Comparison of ENCODE assay signal across 8 cellular contexts in genomic region chr6:150894935-150895686, GRCh38. TPM values are rescaled to one million over a fixed set of nuclear protein-coding genes. Genes with fewer than 3 reads are reported as not detected.
DNase-seq lines count a peak whose midpoint lies in the region; ATAC-seq and TF ChIP-seq lines count a peak whose summit lies in the region.

No MANE protein-coding gene starts in this region.

- no peak overlapping the region for H3K4me3 Mint-ChIP-seq in activated naive CD4-positive, alpha-beta T cell treated with anti-CD3 and anti-CD28 coated beads for 36 hours

- peaks cover 26% of the 10 kb centered on the region for H3K4me1 Mint-ChIP-seq in activated naive CD4-positive, alpha-beta T cell treated with anti-CD3 and anti-CD28 coated beads for 36 hours (ENCODE audit: low read depth)

- intact Hi-C loops in activated naive CD4-positive, alpha-beta T cell treated with anti-CD3 and anti-CD28 coated beads for 36 hours (cut with micrococcal nuclease): loop anchor here (5.0 kb wide), 1 partner anchor 117 kb away; no protein-coding TSS in a partner anchor
- intact Hi-C loops in testis (cut with DNase I; ENCODE audit: low total_unique reads): loop anchor here (10.0 kb wide), 1 partner anchor 430 kb away; no protein-coding TSS in a partner anchor

- H3K4me1 ChIP-seq in testis: no peaks in the 10 kb centered on the region

- WGBS in testis, 2 donors: 63 to 66% methylated on average over 8 to 12 of the region's 12 CpGs

- H3K36me3 Mint-ChIP-seq in activated naive CD4-positive, alpha-beta T cell treated with anti-CD3 and anti-CD28 coated beads for 36 hours (ENCODE audit: low read depth): peaks cover 56% of the 10 kb centered on the region

- DNase-seq in GM10266 (ENCODE audit: extremely low spot score): peak; percentile 45
- DNase-seq in NCI-H1105 (lab: John Stamatoyannopoulos, UW): peak; percentile 71
- peak; percentile 11 for DNase-seq in activated naive CD4-positive, alpha-beta T cell treated with anti-CD3 and anti-CD28 coated beads for 36 hours
- DNase-seq in kidney epithelial cell (ENCODE audit: low read depth): peak; percentile 32
- DNase-seq in NCI-H510A (lab: John Stamatoyannopoulos, UW): no peak
- no peak for DNase-seq in kidney tubule cell (ENCODE audit: low spot score)
- no peak for DNase-seq in testis

- H3K9me3 ChIP-seq in testis: no peaks in the 10 kb centered on the region

- TF ChIP-seq POLR2A in testis (IDR thresholded peaks at IDR 0.05): no peak

- TF ChIP-seq CTCF in GM10266 (IDR thresholded peaks at IDR 0.05; ENCODE audit: control insufficient read depth, insufficient read depth, low read depth, missing control alignments) (no peak), kidney epithelial cell (IDR thresholded peaks at IDR 0.05; ENCODE audit: insufficient read depth, low read length, poor library complexity, severe bottlenecking) (no peak), testis (IDR thresholded peaks at IDR 0.05) (no peak)

- H3K27ac ChIP-seq in testis: no peak overlapping the region

- H3K36me3 ChIP-seq in kidney epithelial cell (ENCODE audit: control insufficient read depth, insufficient read depth, low read length) (peaks cover 1% of the 10 kb centered on the region), testis (ENCODE audit: low read depth, missing control alignments) (no peaks in the 10 kb centered on the region)

- no peaks in the 10 kb centered on the region for H3K27me3 Mint-ChIP-seq in activated naive CD4-positive, alpha-beta T cell treated with anti-CD3 and anti-CD28 coated beads for 36 hours (ENCODE audit: low read depth)

- no peaks in the 10 kb centered on the region for H3K9me3 Mint-ChIP-seq in activated naive CD4-positive, alpha-beta T cell treated with anti-CD3 and anti-CD28 coated beads for 36 hours

- CTCF ChIA-PET in activated naive CD4-positive, alpha-beta T cell treated with anti-CD3 and anti-CD28 coated beads for 36 hours (lab: Charles Lee): interaction anchor here (0.6 to 2.0 kb wide), 4 partner anchors 9 to 431 kb away, joined by 3 to 6 read pairs (median 4); no protein-coding TSS in a partner anchor

- peak; percentile 41 for ATAC-seq in GM21737 (IDR thresholded peaks at IDR 0.05; ENCODE audit: unreplicated experiment)

- H3K27ac Mint-ChIP-seq in activated naive CD4-positive, alpha-beta T cell treated with anti-CD3 and anti-CD28 coated beads for 36 hours: no peak overlapping the region

- H3K27me3 ChIP-seq in kidney epithelial cell (ENCODE audit: control insufficient read depth, insufficient read depth, low read length) (no peaks in the 10 kb centered on the region), testis (no peaks in the 10 kb centered on the region)

- no peak overlapping the region for H3K4me3 ChIP-seq in kidney epithelial cell (ENCODE audit: low read depth, low read length)
- no peak overlapping the region for H3K4me3 ChIP-seq in testis

RNA-seq across cellular contexts. Expression of gene MTHFD1L, which starts 29.6 kb away (rescaled TPM):
- 100 to 1,000 TPM; 181 to 194 TPM for total RNA-seq in activated naive CD4-positive, alpha-beta T cell treated with anti-CD3 and anti-CD28 coated beads for 36 hours
- 92.7 and 116 TPM in 2 replicates for total RNA-seq in kidney epithelial cell
- total RNA-seq in testis: 10 to 100 TPM; 29.5 to 35.3 TPM
- 23.4 TPM for polyA plus RNA-seq in testis (ENCODE audit: insufficient read depth, low read depth, low replicate concordance)

Comparison
In these comparisons a context has a peak if more than half of its experiments do, and no peak if none do; other contexts are left out.
1. DNase-seq: peak in GM10266 (single experiment), NCI-H1105 (single experiment), activated naive CD4-positive, alpha-beta T cell treated with anti-CD3 and anti-CD28 coated beads for 36 hours (single experiment) and kidney epithelial cell (single experiment); none in NCI-H510A (single experiment), kidney tubule cell (single experiment) and testis (single experiment).